19 cellular contexts compared by ENCODE assay signal in the genomic region with DNA sequence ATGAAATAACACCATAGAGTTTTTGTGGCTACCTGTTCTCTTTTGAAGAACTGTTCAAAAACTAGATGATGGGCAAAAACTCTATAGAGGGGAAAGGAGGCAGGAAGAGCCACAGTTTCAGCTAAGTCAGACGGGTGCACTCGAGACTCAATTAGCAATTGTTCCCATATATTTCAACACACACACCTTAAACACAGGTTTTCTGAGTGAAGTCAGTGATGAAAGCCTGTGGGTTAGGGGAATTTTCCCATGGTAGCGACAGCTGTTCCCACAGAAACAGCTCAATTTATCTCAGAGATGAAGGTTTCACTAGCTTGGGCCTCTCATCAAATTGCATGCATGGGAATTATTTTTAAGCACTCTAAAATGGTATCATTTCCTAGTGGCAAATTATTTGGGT.
"Had no signal": no experiment of that assay in that cellular context is flagged by ENCODE, and none has a peak within 500 bp of the region (broad histone marks: within the 10 kb centered on the region; RNA-seq: fewer than 3 reads in every experiment).

No MANE protein-coding gene starts in this region.

- DNase-seq: dorsolateral prefrontal cortex; effector CD4-positive, alpha-beta T cell; gastrocnemius medialis; head of caudate nucleus; left ventricle myocardium superior; lower lobe of right lung; naive B cell; sigmoid colon; spleen; stimulated activated naive B cell treated with anti-CD40 and anti-IgM and Interleukin-4, amounts not matched to agents 10 μg/mL and 1 μg/mL and 100 μg/mL, for 72 hours; transverse colon; upper lobe of right lung; uterus had no signal

- FAIRE-seq: colon, keratinocyte had no signal

- H3K27me3 ChIP-seq: gastrocnemius medialis, right atrium auricular region, sigmoid colon, spleen, suprapubic skin, transverse colon, upper lobe of right lung, uterus had no signal

- H3K4me3 ChIP-seq: dorsolateral prefrontal cortex, gastrocnemius medialis, lower lobe of right lung, prostate gland, right atrium auricular region, sigmoid colon, skin epidermis, spleen, suprapubic skin, transverse colon, upper lobe of right lung, uterus had no signal

- H3K9me3 ChIP-seq: gastrocnemius medialis, lower lobe of right lung, prostate gland, sigmoid colon, suprapubic skin, transverse colon, upper lobe of right lung, uterus had no signal

- H3K27ac ChIP-seq: gastrocnemius medialis, lower lobe of right lung, prostate gland, right atrium auricular region, sigmoid colon, skin epidermis, spleen, suprapubic skin, transverse colon, upper lobe of right lung, uterus had no signal

- H3K4me1 ChIP-seq: gastrocnemius medialis, lower lobe of right lung, prostate gland, right atrium auricular region, sigmoid colon, spleen, suprapubic skin, transverse colon, upper lobe of right lung, uterus had no signal

- ATAC-seq: gastrocnemius medialis; left ventricle myocardium superior; lower lobe of right lung; stimulated activated naive B cell treated with anti-CD40 and anti-IgM and Interleukin-4, amounts not matched to agents 10 μg/mL and 1 μg/mL and 100 μg/mL, for 72 hours; upper lobe of right lung had no signal

- H3K36me3 ChIP-seq: gastrocnemius medialis, lower lobe of right lung, prostate gland, right atrium auricular region, sigmoid colon, suprapubic skin, transverse colon, upper lobe of right lung, uterus had no signal
